17 cellular contexts compared by ENCODE assay signal in the genomic region with DNA sequence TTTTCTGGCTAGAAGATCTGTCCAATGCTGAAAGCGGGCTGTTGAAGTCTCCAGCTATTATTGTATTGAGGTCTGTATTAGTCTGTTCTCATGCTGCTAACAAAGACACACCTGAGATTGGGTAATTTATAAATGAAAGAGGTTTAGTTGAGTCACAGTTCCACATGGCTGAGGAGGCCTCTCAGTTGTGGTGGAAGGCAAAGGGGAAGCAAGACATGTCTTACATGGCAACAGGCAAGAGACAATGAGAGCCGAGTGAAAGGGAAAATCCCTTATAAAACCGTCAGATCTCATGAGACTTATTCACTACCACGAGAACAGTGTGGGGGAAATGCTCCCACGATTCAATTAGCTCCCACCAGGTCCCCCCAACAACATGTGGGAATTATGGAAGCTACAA.
"Had no signal": no experiment of that assay in that cellular context is flagged by ENCODE, and none has a peak within 500 bp of the region (broad histone marks: within the 10 kb centered on the region; RNA-seq: fewer than 3 reads in every experiment).

No MANE protein-coding gene starts in this region.

- DNase-seq: activated CD4-positive, CD25-positive, alpha-beta regulatory T cell treated with anti-CD3 and anti-CD28 coated beads, Interleukin-2, amount 50 U/mL, for 72 hours; activated CD8-positive, alpha-beta memory T cell treated with anti-CD3 and anti-CD28 coated beads, Interleukin-2, amount 50 U/mL, for 4 hours; activated CD8-positive, alpha-beta T cell treated with anti-CD3 and anti-CD28 coated beads for 36 hours; amniotic stem cell; body of pancreas; cerebellar nuclear complex; hypothalamus; kidney glomerular epithelial cell; ovary; sigmoid colon; stimulated activated CD4-positive, alpha-beta T cell treated with anti-CD3 and anti-CD28 coated beads, Interleukin-2, amount 100 ng/mL, for 48 hours; stomach had no signal

- H3K4me1 Mint-ChIP-seq: neural progenitor cell had no signal

- H3K4me3 Mint-ChIP-seq: activated CD8-positive, alpha-beta T cell treated with anti-CD3 and anti-CD28 coated beads for 36 hours; activated naive CD4-positive, alpha-beta T cell treated with anti-CD3 and anti-CD28 coated beads, Interleukin-2, amount 50 U/mL, for 24 hours; activated T-helper 1 cell treated with anti-CD3 and anti-CD28 coated beads, Interleukin-12 subunit alpha, Interleukin-12 subunit beta, Interleukin-2, Interleukin-4 antibody, amounts not matched to agents 30 ng/mL and 10 ng/mL and 1 ng/mL, durations not matched to agents 14 hours and 24 hours and 36 hours; dendritic cell treated with granulocyte-macrophage colony-stimulating factor and Interleukin-4, amounts not matched to agents 40 ng/mL and 50 ng/mL, for 4 days; neural progenitor cell; T-helper 2 cell treated with Interferon-gamma antibody and Interleukin-4, amounts not matched to agents 5 μg/mL and 100 μg/mL, for 36 hours had no signal

- H3K9me3 Mint-ChIP-seq: neural progenitor cell had no signal

- ATAC-seq: activated CD8-positive, alpha-beta T cell treated with anti-CD3 and anti-CD28 coated beads for 36 hours; body of pancreas had no signal

- H3K36me3 Mint-ChIP-seq: activated naive CD4-positive, alpha-beta T cell treated with anti-CD3 and anti-CD28 coated beads, Interleukin-2, amount 50 U/mL, for 24 hours; neural progenitor cell had no signal

- H3K27ac Mint-ChIP-seq: activated CD8-positive, alpha-beta T cell treated with anti-CD3 and anti-CD28 coated beads for 36 hours; activated naive CD4-positive, alpha-beta T cell treated with anti-CD3 and anti-CD28 coated beads, Interleukin-2, amount 50 U/mL, for 24 hours; activated T-helper 1 cell treated with anti-CD3 and anti-CD28 coated beads, Interleukin-12 subunit alpha, Interleukin-12 subunit beta, Interleukin-2, Interleukin-4 antibody, amounts not matched to agents 30 ng/mL and 10 ng/mL and 1 ng/mL, durations not matched to agents 14 hours and 24 hours and 36 hours; dendritic cell treated with granulocyte-macrophage colony-stimulating factor and Interleukin-4, amounts not matched to agents 40 ng/mL and 50 ng/mL, for 4 days; neural progenitor cell; T-helper 2 cell treated with Interferon-gamma antibody and Interleukin-4, amounts not matched to agents 5 μg/mL and 100 μg/mL, for 36 hours had no signal
